21 cellular contexts compared by ENCODE assay signal in the genomic region with DNA sequence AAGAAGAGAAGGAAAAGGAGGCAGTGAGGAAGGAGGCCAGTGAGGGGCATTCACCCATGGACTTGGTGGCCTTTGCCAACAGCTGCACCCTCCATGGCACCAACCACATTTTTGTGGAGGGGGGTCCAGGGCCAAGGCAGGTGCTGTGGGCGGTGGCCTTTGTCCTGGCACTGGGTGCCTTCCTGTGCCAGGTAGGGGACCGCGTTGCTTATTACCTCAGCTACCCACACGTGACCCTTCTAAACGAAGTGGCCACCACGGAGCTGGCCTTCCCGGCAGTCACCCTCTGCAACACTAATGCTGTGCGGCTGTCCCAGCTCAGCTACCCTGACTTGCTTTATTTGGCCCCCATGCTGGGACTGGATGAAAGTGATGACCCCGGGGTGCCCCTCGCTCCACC. TPM values are rescaled to one million over a fixed set of nuclear protein-coding genes. Genes with fewer than 3 reads are reported as not detected.
DNase-seq lines count a peak whose midpoint lies in the region; ATAC-seq, FAIRE-seq and TF ChIP-seq lines count a peak whose summit lies in the region.
"Had no signal": no experiment of that assay in that cellular context is flagged by ENCODE, and none has a peak within 500 bp of the region (broad histone marks: within the 10 kb centered on the region; RNA-seq: fewer than 3 reads in every experiment).

No MANE protein-coding gene starts in this region.

- peaks cover 0 to 3% of the 10 kb centered on the region in 2 experiments; a peak in 1 of 3 replicates for H3K36me3 ChIP-seq in HEK293 (ENCODE audit: control insufficient read depth in 2 of 2, insufficient read depth in 1 of 2, low read length in 2 of 2)
- H3K36me3 ChIP-seq in HepG2 (replicated peaks in 1 of 2; ENCODE audit: control insufficient read depth in 1 of 2, insufficient read depth in 2 of 2, low read length in 2 of 2): no peaks in the 10 kb centered on the region

- peaks cover 5% of the 10 kb centered on the region for H3K27me3 Mint-ChIP-seq in CD4-positive, alpha-beta T cell

- intact Hi-C loops in HepG2 (cut with micrococcal nuclease; ENCODE audit: unreplicated experiment) (loop anchor here (2.0 kb wide), 1 partner anchor 93 kb away; a partner anchor contains a TSS), posterior vena cava (cut with DNase I) (loop anchor here (10.0 kb wide), 2 partner anchors 241 to 251 kb away; no protein-coding TSS in a partner anchor)
- intact Hi-C loops in CD4-positive, alpha-beta T cell (cut with DNase I, micrococcal nuclease): loop anchor here (2.0 to 10.0 kb wide), 2 partner anchors 59 to 241 kb away; no protein-coding TSS in a partner anchor

- no TSS peak for BruUV-seq in HepG2 (replicated peaks; lab: Mats Ljungman, UMichigan)

- H3K27ac ChIP-seq in HEK293 (ENCODE audit: extremely low read depth, low read depth, low read length) (no peak overlapping the region), HepG2 (ENCODE audit: extremely low read length, insufficient read depth, low read length) (no peak overlapping the region)
- no peak overlapping the region for H3K27ac ChIP-seq in CD4-positive, alpha-beta T cell (ENCODE audit: low read depth, low read length)
- H3K27ac ChIP-seq: 22Rv1, A549, C4-2B, HL-60 had no signal

- H4K20me1 ChIP-seq in HepG2 (ENCODE audit: insufficient read depth, low read length): no peaks in the 10 kb centered on the region

- CTCF ChIA-PET in HEK293 (lab: Yijun Ruan, JAX) (interaction anchor here (1.1 to 4.1 kb wide), 10 partner anchors 8 to 241 kb away, joined by 3 to 35 read pairs (median 6); a partner anchor contains a TSS), HepG2 (lab: Yijun Ruan, JAX; ENCODE audit: low intra/inter-chr PET ratio, low total read pairs) (no interaction called here)
- CTCF ChIA-PET in CD4-positive, alpha-beta T cell (lab: Charles Lee): no interaction called here

- 68% methylated on average over 5 of the region's 10 CpGs for WGBS in HepG2 (ENCODE audit: low lambda C conversion rate)

- peaks cover 10% of the 10 kb centered on the region for H3K4me1 Mint-ChIP-seq in CD4-positive, alpha-beta T cell (ENCODE audit: low read depth)

- no peaks in the 10 kb centered on the region for H3K9me3 Mint-ChIP-seq in CD4-positive, alpha-beta T cell
- H3K9me3 Mint-ChIP-seq: CD4-positive, alpha-beta memory T cell; H9 had no signal

- no peaks in the 10 kb centered on the region for H3K79me2 ChIP-seq in HepG2 (ENCODE audit: insufficient read depth, low read length)

- in situ Hi-C loops in HepG2 (cut with HindIII; ENCODE audit: extremely low pct_ligation_motif_present, low pct_unique_long_range_greater_than_20kb): loop anchor here (5.0 kb wide), 1 partner anchor 104 kb away; no protein-coding TSS in a partner anchor

- H3K36me3 Mint-ChIP-seq in CD4-positive, alpha-beta T cell (ENCODE audit: low read depth): no peaks in the 10 kb centered on the region
- H3K36me3 Mint-ChIP-seq: CD4-positive, alpha-beta memory T cell had no signal

- no peak overlapping the region for H2AFZ ChIP-seq in HepG2 (ENCODE audit: low read length)

- FAIRE-seq in HepG2 (lab: Jason Lieb, UNC): no peak
- FAIRE-seq: A549, GM12892, GM18507, H1 had no signal

- H3K9ac ChIP-seq in HepG2 (ENCODE audit: insufficient read depth, low read depth, low read length): no peak overlapping the region

- POLR2A ChIA-PET in HEK293 (lab: Yijun Ruan, JAX) (no interaction called here), HepG2 (lab: Yijun Ruan, JAX) (interaction anchor here (0.6 to 3.5 kb wide), 3 partner anchors 9 to 112 kb away, joined by 3 to 21 read pairs (median 4); a partner anchor contains a TSS)
- POLR2A ChIA-PET in CD4-positive, alpha-beta T cell (lab: Charles Lee): no interaction called here

- no peak for TF ChIP-seq CTCF in HEK293 (tag by site-specific recombination; IDR thresholded peaks at IDR 0.05)
- TF ChIP-seq CTCF in HepG2 (CRISPR knock-in tag; IDR thresholded peaks at IDR 0.05): no peak
- no peak for TF ChIP-seq CTCF in CD4-positive, alpha-beta T cell (IDR thresholded peaks at IDR 0.05)

- peaks cover 1 to 7% of the 10 kb centered on the region in 2 experiments; a peak in 3 of 5 replicates for H3K27me3 ChIP-seq in HepG2 (ENCODE audit: control insufficient read depth in 1 of 2, insufficient read depth in 2 of 2, low read length in 2 of 2)
- no peaks in the 10 kb centered on the region for H3K27me3 ChIP-seq in CD4-positive, alpha-beta T cell (ENCODE audit: control insufficient read depth, insufficient read depth, low read length)

- H3K4me2 ChIP-seq in HepG2 (ENCODE audit: low read depth, low read length): peak overlapping the region; percentile 34; the same call in 1 of the 2 replicates
- H3K4me2 ChIP-seq: A549 had no signal

- TF ChIP-seq RAD21 in HepG2 (CRISPR knock-in tag; IDR thresholded peaks at IDR 0.05): no peak

- H3K27ac Mint-ChIP-seq in CD4-positive, alpha-beta T cell: no peak overlapping the region
- H3K27ac Mint-ChIP-seq: CD4-positive, alpha-beta memory T cell; H9 had no signal

- no peak for ATAC-seq in HepG2
- no peak for ATAC-seq in CD4-positive, alpha-beta T cell (ENCODE audit: poor library complexity)
- ATAC-seq: A549 had no signal

- no peak for TF ChIP-seq EP300 in HepG2 (IDR thresholded peaks at IDR 0.05; ENCODE audit: low read depth in 2 of 2, low read length in 2 of 2)
- no peak for TF ChIP-seq EP300 in HepG2 (CRISPR knock-in tag; IDR thresholded peaks at IDR 0.05; ENCODE audit: borderline replicate concordance)

- DNase-seq in HepG2 (ENCODE audit: low spot score) (no peak), posterior vena cava (ENCODE audit: low spot score) (peak; percentile 55), Kasumi-1 (lab: John Stamatoyannopoulos, UW) (no peak)
- DNase-seq in CD4-positive, alpha-beta T cell: no peak
- DNase-seq: AML-193; CD4-positive, alpha-beta memory T cell; DMS153; DMS79; GDM1; H9; IMR-90; KBM-7 had no signal

- H3K4me3 ChIP-seq in HEK293 (ENCODE audit: low read depth, low read length) (no peak overlapping the region), HepG2 (replicated peaks in 1 of 3; ENCODE audit: insufficient read depth in 1 of 3, low read depth in 2 of 3, low read length in 3 of 3) (no peak overlapping the region)
- H3K4me3 ChIP-seq: A549 had no signal

- no peaks in the 10 kb centered on the region for H3K4me1 ChIP-seq in HEK293 (ENCODE audit: control insufficient read depth, insufficient read depth, low read length)
- H3K4me1 ChIP-seq in HepG2 (ENCODE audit: insufficient read depth, low read length): peaks cover 42% of the 10 kb centered on the region

- no peak overlapping the region for H3K4me3 Mint-ChIP-seq in CD4-positive, alpha-beta T cell
- H3K4me3 Mint-ChIP-seq: CD4-positive, alpha-beta memory T cell; H9 had no signal

- no peak for TF ChIP-seq POLR2A in HepG2 (IDR thresholded peaks at IDR 0.05; ENCODE audit: insufficient read depth in 1 of 2, low read depth in 2 of 2, low read length in 2 of 2)

- H3K9me3 ChIP-seq in HEK293 (ENCODE audit: control insufficient read depth, insufficient read depth, low read depth, low read length) (no peaks in the 10 kb centered on the region), HepG2 (ENCODE audit: low read length) (no peaks in the 10 kb centered on the region)
- no peaks in the 10 kb centered on the region for H3K9me3 ChIP-seq in CD4-positive, alpha-beta T cell (ENCODE audit: control insufficient read depth, low read length)
- H3K9me3 ChIP-seq: A549 had no signal

RNA-seq across cellular contexts. Expression of a gene that starts 11.4 kb away (rescaled TPM):
- total RNA-seq in HepG2 (2016; rRNA removed; fragmentation: Illumina TruSeq; extraction: Trizol) (54.6 and 64.9 TPM in 2 replicates), posterior vena cava (10 to 100 TPM; 27.9 to 33.0 TPM)
- 18.3 and 19.3 TPM in 2 replicates for total RNA-seq in HepG2 (2016; cell fraction: cytosol; rRNA removed; fragmentation: Illumina TruSeq; extraction: Trizol; ENCODE audit: low read depth)
- total RNA-seq in HepG2 (2016; cell fraction: insoluble cytoplasmic fraction; rRNA removed; fragmentation: Illumina TruSeq; extraction: Trizol): 53.8 and 56.6 TPM in 2 replicates
- total RNA-seq in HepG2 (2016; cell fraction: membrane; rRNA removed; fragmentation: Illumina TruSeq; extraction: Trizol): 51.5 and 52.7 TPM in 2 replicates
- 46.9 and 61.3 TPM in 2 replicates for total RNA-seq in HepG2 (2016; cell fraction: nucleus; rRNA removed; fragmentation: Illumina TruSeq; extraction: Trizol)
- polyA plus RNA-seq in HepG2 (2011; rRNA removed): 51.7 and 55.5 TPM in 2 replicates
- polyA plus RNA-seq in HepG2 (2011; cell fraction: cytosol; rRNA removed): 35.2 and 38.4 TPM in 2 replicates
- 69.3 and 71.6 TPM in 2 replicates for polyA plus RNA-seq in HepG2 (2011; cell fraction: nucleus; rRNA removed)
- polyA plus RNA-seq in HepG2 (2012): 35.8 and 43.5 TPM in 2 replicates
- 12.2 and 14.5 TPM in 2 replicates for polyA plus RNA-seq in HepG2 (2016; cell fraction: cytosol; fragmentation: Illumina TruSeq; extraction: Trizol; ENCODE audit: low read depth)
- polyA plus RNA-seq in HepG2 (2016; cell fraction: insoluble cytoplasmic fraction; fragmentation: Illumina TruSeq; extraction: Trizol; ENCODE audit: low read depth): 51.0 and 65.3 TPM in 2 replicates
- 41.4 and 44.8 TPM in 2 replicates for polyA plus RNA-seq in HepG2 (2016; cell fraction: membrane; fragmentation: Illumina TruSeq; extraction: Trizol; ENCODE audit: low read depth)
- polyA plus RNA-seq in HepG2 (2016; cell fraction: nucleus; fragmentation: Illumina TruSeq; extraction: Trizol; ENCODE audit: insufficient read depth, low read depth): 82.4 and 96.0 TPM in 2 replicates
- 82.5 and 134 TPM in 2 replicates for polyA minus RNA-seq in HepG2 (2011; rRNA and poly(A)+ RNA removed; ENCODE audit: low replicate concordance)
- 41.4 and 46.1 TPM in 2 replicates for polyA minus RNA-seq in HepG2 (2011; cell fraction: cytosol; rRNA and poly(A)+ RNA removed)
- polyA minus RNA-seq in HepG2 (2011; cell fraction: nucleus; rRNA and poly(A)+ RNA removed): 68.1 and 69.0 TPM in 2 replicates
- total RNA-seq in CD4-positive, alpha-beta T cell: 10 to 100 TPM; 78.9 to 80.0 TPM

RNA-seq across cellular contexts. Expression of a gene that starts 16.3 kb away (rescaled TPM):
- total RNA-seq in HepG2 (2016; rRNA removed; fragmentation: Illumina TruSeq; extraction: Trizol) (0.24 and 0.44 TPM in 2 replicates), posterior vena cava (1 to 10 TPM; 2.5 to 4.2 TPM)
- total RNA-seq in HepG2 (2016; cell fraction: cytosol; rRNA removed; fragmentation: Illumina TruSeq; extraction: Trizol; ENCODE audit: low read depth): 0.26 and 0.30 TPM in 2 replicates
- total RNA-seq in HepG2 (2016; cell fraction: insoluble cytoplasmic fraction; rRNA removed; fragmentation: Illumina TruSeq; extraction: Trizol): 0.19 and 1.1 TPM in 2 replicates
- total RNA-seq in HepG2 (2016; cell fraction: membrane; rRNA removed; fragmentation: Illumina TruSeq; extraction: Trizol): 0.49 and 0.52 TPM in 2 replicates
- total RNA-seq in HepG2 (2016; cell fraction: nucleus; rRNA removed; fragmentation: Illumina TruSeq; extraction: Trizol): 0.47 and 0.75 TPM in 2 replicates
- polyA plus RNA-seq in HepG2 (2011; rRNA removed): 1.3 and 1.5 TPM in 2 replicates
- 0.85 and 0.98 TPM in 2 replicates for polyA plus RNA-seq in HepG2 (2011; cell fraction: cytosol; rRNA removed)
- 2.6 and 3.1 TPM in 2 replicates for polyA plus RNA-seq in HepG2 (2011; cell fraction: nucleus; rRNA removed)
- 0.56 and 0.67 TPM in 2 replicates for polyA plus RNA-seq in HepG2 (2012)
- polyA plus RNA-seq in HepG2 (2016; cell fraction: cytosol; fragmentation: Illumina TruSeq; extraction: Trizol; ENCODE audit: low read depth): 0.34 and 0.51 TPM in 2 replicates
- polyA plus RNA-seq in HepG2 (2016; cell fraction: insoluble cytoplasmic fraction; fragmentation: Illumina TruSeq; extraction: Trizol; ENCODE audit: low read depth): 0.59 and 0.66 TPM in 2 replicates
- 0.59 and 0.63 TPM in 2 replicates for polyA plus RNA-seq in HepG2 (2016; cell fraction: membrane; fragmentation: Illumina TruSeq; extraction: Trizol; ENCODE audit: low read depth)
- 2.9 and 3.2 TPM in 2 replicates for polyA plus RNA-seq in HepG2 (2016; cell fraction: nucleus; fragmentation: Illumina TruSeq; extraction: Trizol; ENCODE audit: insufficient read depth, low read depth)
- polyA minus RNA-seq in HepG2 (2011; rRNA and poly(A)+ RNA removed; ENCODE audit: low replicate concordance): 2.0 and 12.2 TPM in 2 replicates
- 0.40 and 0.88 TPM in 2 replicates for polyA minus RNA-seq in HepG2 (2011; cell fraction: cytosol; rRNA and poly(A)+ RNA removed)
- 0.87 and 1.3 TPM in 2 replicates for polyA minus RNA-seq in HepG2 (2011; cell fraction: nucleus; rRNA and poly(A)+ RNA removed)
- total RNA-seq in CD4-positive, alpha-beta T cell: 1 to 10 TPM; 1.5 to 2.8 TPM
- total RNA-seq: Daoy had no signal
- polyA plus RNA-seq: CD4-positive, alpha-beta memory T cell had no signal

RNA-seq across cellular contexts. Expression of a gene that starts 30.1 kb away (rescaled TPM):
- total RNA-seq in HepG2 (2016; rRNA removed; fragmentation: Illumina TruSeq; extraction: Trizol) (30.6 and 38.1 TPM in 2 replicates), posterior vena cava (1 to 10 TPM; 1.5 to 4.5 TPM)
- 5.3 and 5.6 TPM in 2 replicates for total RNA-seq in HepG2 (2016; cell fraction: cytosol; rRNA removed; fragmentation: Illumina TruSeq; extraction: Trizol; ENCODE audit: low read depth)
- total RNA-seq in HepG2 (2016; cell fraction: insoluble cytoplasmic fraction; rRNA removed; fragmentation: Illumina TruSeq; extraction: Trizol): 31.5 and 38.6 TPM in 2 replicates
- total RNA-seq in HepG2 (2016; cell fraction: membrane; rRNA removed; fragmentation: Illumina TruSeq; extraction: Trizol): 8.7 and 10.6 TPM in 2 replicates
- total RNA-seq in HepG2 (2016; cell fraction: nucleus; rRNA removed; fragmentation: Illumina TruSeq; extraction: Trizol): 10.8 and 11.2 TPM in 2 replicates
- polyA plus RNA-seq in HepG2 (2011; rRNA removed): 3.7 and 7.2 TPM in 2 replicates
- polyA plus RNA-seq in HepG2 (2011; cell fraction: cytosol; rRNA removed): 6.2 and 10.3 TPM in 2 replicates
- 4.8 and 7.4 TPM in 2 replicates for polyA plus RNA-seq in HepG2 (2011; cell fraction: nucleus; rRNA removed)
- 14.9 and 15.6 TPM in 2 replicates for polyA plus RNA-seq in HepG2 (2012)
- polyA plus RNA-seq in HepG2 (2016; cell fraction: cytosol; fragmentation: Illumina TruSeq; extraction: Trizol; ENCODE audit: low read depth): 4.0 and 4.8 TPM in 2 replicates
- 25.5 and 29.7 TPM in 2 replicates for polyA plus RNA-seq in HepG2 (2016; cell fraction: insoluble cytoplasmic fraction; fragmentation: Illumina TruSeq; extraction: Trizol; ENCODE audit: low read depth)
- 6.4 and 7.3 TPM in 2 replicates for polyA plus RNA-seq in HepG2 (2016; cell fraction: membrane; fragmentation: Illumina TruSeq; extraction: Trizol; ENCODE audit: low read depth)
- polyA plus RNA-seq in HepG2 (2016; cell fraction: nucleus; fragmentation: Illumina TruSeq; extraction: Trizol; ENCODE audit: insufficient read depth, low read depth): 14.8 and 19.3 TPM in 2 replicates
- polyA minus RNA-seq in HepG2 (2011; rRNA and poly(A)+ RNA removed; ENCODE audit: low replicate concordance): 2.2 and 5.6 TPM in 2 replicates
- 2.0 and 3.5 TPM in 2 replicates for polyA minus RNA-seq in HepG2 (2011; cell fraction: cytosol; rRNA and poly(A)+ RNA removed)
- 5.7 and 8.7 TPM in 2 replicates for polyA minus RNA-seq in HepG2 (2011; cell fraction: nucleus; rRNA and poly(A)+ RNA removed)
- under 1 TPM; 0.41 to 0.47 TPM for total RNA-seq in CD4-positive, alpha-beta T cell
- polyA plus RNA-seq: CD4-positive, alpha-beta memory T cell had no signal

RNA-seq across cellular contexts. Expression of a gene that starts 38.3 kb away (rescaled TPM):
- total RNA-seq in HepG2 (2016; rRNA removed; fragmentation: Illumina TruSeq; extraction: Trizol): 71.6 and 82.0 TPM in 2 replicates
- 62.2 and 107 TPM in 2 replicates for total RNA-seq in HepG2 (2016; cell fraction: cytosol; rRNA removed; fragmentation: Illumina TruSeq; extraction: Trizol; ENCODE audit: low read depth)
- total RNA-seq in HepG2 (2016; cell fraction: insoluble cytoplasmic fraction; rRNA removed; fragmentation: Illumina TruSeq; extraction: Trizol): 70.2 and 88.8 TPM in 2 replicates
- total RNA-seq in HepG2 (2016; cell fraction: membrane; rRNA removed; fragmentation: Illumina TruSeq; extraction: Trizol): 84.4 and 106 TPM in 2 replicates
- 18.4 and 19.5 TPM in 2 replicates for total RNA-seq in HepG2 (2016; cell fraction: nucleus; rRNA removed; fragmentation: Illumina TruSeq; extraction: Trizol)
- 53.0 and 55.0 TPM in 2 replicates for polyA plus RNA-seq in HepG2 (2011; rRNA removed)
- 64.0 and 68.8 TPM in 2 replicates for polyA plus RNA-seq in HepG2 (2011; cell fraction: cytosol; rRNA removed)
- 15.7 and 16.8 TPM in 2 replicates for polyA plus RNA-seq in HepG2 (2011; cell fraction: nucleus; rRNA removed)
- 30.1 and 33.7 TPM in 2 replicates for polyA plus RNA-seq in HepG2 (2012)
- polyA plus RNA-seq in HepG2 (2016; cell fraction: cytosol; fragmentation: Illumina TruSeq; extraction: Trizol; ENCODE audit: low read depth): 46.3 and 86.6 TPM in 2 replicates
- polyA plus RNA-seq in HepG2 (2016; cell fraction: insoluble cytoplasmic fraction; fragmentation: Illumina TruSeq; extraction: Trizol; ENCODE audit: low read depth): 52.0 and 58.2 TPM in 2 replicates
- polyA plus RNA-seq in HepG2 (2016; cell fraction: membrane; fragmentation: Illumina TruSeq; extraction: Trizol; ENCODE audit: low read depth): 51.4 and 62.9 TPM in 2 replicates
- polyA plus RNA-seq in HepG2 (2016; cell fraction: nucleus; fragmentation: Illumina TruSeq; extraction: Trizol; ENCODE audit: insufficient read depth, low read depth): 29.1 and 31.5 TPM in 2 replicates
- polyA minus RNA-seq in HepG2 (2011; rRNA and poly(A)+ RNA removed; ENCODE audit: low replicate concordance): 27.5 and 131 TPM in 2 replicates
- polyA minus RNA-seq in HepG2 (2011; cell fraction: cytosol; rRNA and poly(A)+ RNA removed): 8.7 and 10.3 TPM in 2 replicates
- 10.3 and 10.8 TPM in 2 replicates for polyA minus RNA-seq in HepG2 (2011; cell fraction: nucleus; rRNA and poly(A)+ RNA removed)
- 10 to 100 TPM; 44.7 to 54.3 TPM for total RNA-seq in posterior vena cava
- total RNA-seq in CD4-positive, alpha-beta T cell: 10 to 100 TPM; 51.1 to 52.8 TPM

RNA-seq across cellular contexts. Expression of a gene that starts 48.4 kb away (rescaled TPM):
- total RNA-seq in HepG2 (2016; rRNA removed; fragmentation: Illumina TruSeq; extraction: Trizol) (57.9 and 95.5 TPM in 2 replicates), posterior vena cava (10 to 100 TPM in 1 of 2 donors, 1 to 10 TPM in 1; 9.9 to 10.5 TPM)
- total RNA-seq in HepG2 (2016; cell fraction: cytosol; rRNA removed; fragmentation: Illumina TruSeq; extraction: Trizol; ENCODE audit: low read depth): 19.2 and 25.1 TPM in 2 replicates
- 56.8 and 91.5 TPM in 2 replicates for total RNA-seq in HepG2 (2016; cell fraction: insoluble cytoplasmic fraction; rRNA removed; fragmentation: Illumina TruSeq; extraction: Trizol)
- total RNA-seq in HepG2 (2016; cell fraction: membrane; rRNA removed; fragmentation: Illumina TruSeq; extraction: Trizol): 22.2 and 24.7 TPM in 2 replicates
- 29.8 and 36.8 TPM in 2 replicates for total RNA-seq in HepG2 (2016; cell fraction: nucleus; rRNA removed; fragmentation: Illumina TruSeq; extraction: Trizol)
- polyA plus RNA-seq in HepG2 (2011; rRNA removed): 14.0 and 16.7 TPM in 2 replicates
- 11.8 and 12.2 TPM in 2 replicates for polyA plus RNA-seq in HepG2 (2011; cell fraction: cytosol; rRNA removed)
- polyA plus RNA-seq in HepG2 (2011; cell fraction: nucleus; rRNA removed): 15.3 and 17.4 TPM in 2 replicates
- 13.0 and 24.8 TPM in 2 replicates for polyA plus RNA-seq in HepG2 (2012)
- polyA plus RNA-seq in HepG2 (2016; cell fraction: cytosol; fragmentation: Illumina TruSeq; extraction: Trizol; ENCODE audit: low read depth): 3.3 and 3.8 TPM in 2 replicates
- 55.6 and 59.8 TPM in 2 replicates for polyA plus RNA-seq in HepG2 (2016; cell fraction: insoluble cytoplasmic fraction; fragmentation: Illumina TruSeq; extraction: Trizol; ENCODE audit: low read depth)
- polyA plus RNA-seq in HepG2 (2016; cell fraction: membrane; fragmentation: Illumina TruSeq; extraction: Trizol; ENCODE audit: low read depth): 8.3 and 9.6 TPM in 2 replicates
- polyA plus RNA-seq in HepG2 (2016; cell fraction: nucleus; fragmentation: Illumina TruSeq; extraction: Trizol; ENCODE audit: insufficient read depth, low read depth): 35.4 and 37.2 TPM in 2 replicates
- 65.5 and 353 TPM in 2 replicates for polyA minus RNA-seq in HepG2 (2011; rRNA and poly(A)+ RNA removed; ENCODE audit: low replicate concordance)
- 20.2 and 21.7 TPM in 2 replicates for polyA minus RNA-seq in HepG2 (2011; cell fraction: cytosol; rRNA and poly(A)+ RNA removed)
- polyA minus RNA-seq in HepG2 (2011; cell fraction: nucleus; rRNA and poly(A)+ RNA removed): 17.5 and 21.2 TPM in 2 replicates
- total RNA-seq in CD4-positive, alpha-beta T cell: 1 to 10 TPM; 3.0 to 3.3 TPM
